ENCODE assay signal across 8 cellular contexts in the genomic region with DNA sequence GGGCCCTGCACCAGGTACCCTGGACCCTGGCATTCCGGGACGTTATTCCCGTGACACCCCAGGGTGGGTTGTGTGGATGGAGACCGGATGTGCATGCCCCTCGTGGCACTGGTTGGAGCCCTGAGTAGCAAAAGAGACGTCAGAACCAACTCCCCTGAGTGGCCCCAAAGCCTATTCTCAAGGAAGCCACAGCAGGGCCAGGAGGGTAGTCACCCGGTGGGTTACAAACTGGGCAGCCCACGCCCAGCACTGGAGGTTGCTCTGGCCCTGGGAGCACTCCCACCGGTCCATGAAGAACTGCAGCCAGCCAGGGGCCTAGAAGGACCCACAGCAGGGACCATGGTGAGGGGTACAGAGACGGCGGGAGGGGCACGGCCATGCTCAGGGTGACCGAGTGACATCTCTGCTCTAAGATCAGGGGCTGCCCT. TPM values are rescaled to one million over a fixed set of nuclear protein-coding genes. Genes with fewer than 3 reads are reported as not detected.
DNase-seq lines count a peak whose midpoint lies in the region; ATAC-seq and TF ChIP-seq lines count a peak whose summit lies in the region.

No MANE protein-coding gene starts in this region.

- H3K9ac ChIP-seq in MM.1S (ENCODE audit: low read length) = peak overlapping the region; percentile 80

- peak overlapping the region; percentile 29 to 91 (median 76) for H3K27ac Mint-ChIP-seq in nephron

- H3K27me3 ChIP-seq in MM.1S (replicated peaks; ENCODE audit: insufficient read depth, low read length) = no peaks in the 10 kb centered on the region

- TF ChIP-seq CTCF in MM.1S (IDR thresholded peaks at IDR 0.05; ENCODE audit: low read length) = no peak
- TF ChIP-seq CTCF in nephron (IDR thresholded peaks at IDR 0.05; ENCODE audit: unreplicated experiment in 3 of 3) = no peak

- peaks cover 37% of the 10 kb centered on the region for H3F3A ChIP-seq in MM.1S (ENCODE audit: insufficient read depth, low read length)

- peak; percentile 47 for DNase-seq in COLO668 (lab: John Stamatoyannopoulos, UW; ENCODE audit: unreplicated experiment)
- peak; percentile 39 for DNase-seq in MM.1S
- no peak for DNase-seq in caudate nucleus (lab: John Stamatoyannopoulos, UW)
- DNase-seq in amniotic stem cell (lab: John Stamatoyannopoulos, UW) = no peak
- no peak for DNase-seq in H4 (ENCODE audit: low spot score)
- DNase-seq in dermis blood vessel endothelial cell = no peak

- no peaks in the 10 kb centered on the region for H3K27me3 Mint-ChIP-seq in nephron (ENCODE audit: low read depth)

- H3K4me2 ChIP-seq in MM.1S (ENCODE audit: low read depth, low read length) = peak overlapping the region; percentile 99

- ATAC-seq in HG03175 (IDR thresholded peaks at IDR 0.05; ENCODE audit: unreplicated experiment) = no peak

- peak overlapping the region; percentile 75 for H3K4me3 ChIP-seq in MM.1S (ENCODE audit: low read length)

- no peaks in the 10 kb centered on the region for H3K9me3 Mint-ChIP-seq in nephron

- H3K79me2 ChIP-seq in MM.1S (ENCODE audit: low read length) = peaks cover 87% of the 10 kb centered on the region

- no peaks in the 10 kb centered on the region for H4K20me1 ChIP-seq in MM.1S (ENCODE audit: insufficient read depth, low read length)

- H3K27ac ChIP-seq in MM.1S (ENCODE audit: low read length) (peak overlapping the region; percentile 78), caudate nucleus (ENCODE audit: low read depth, low read length) (peak overlapping the region; percentile 77)

- peaks cover 33% of the 10 kb centered on the region for H3K4me1 ChIP-seq in MM.1S (ENCODE audit: low read length)

- H3K36me3 Mint-ChIP-seq in nephron (ENCODE audit: low read depth) = no peaks in the 10 kb centered on the region

- no peaks in the 10 kb centered on the region for H3K9me2 ChIP-seq in MM.1S (replicated peaks; ENCODE audit: insufficient read depth, low read length)

- H3K9me3 ChIP-seq in MM.1S (replicated peaks; ENCODE audit: insufficient read depth, low read length) = no peaks in the 10 kb centered on the region

- H3K4me3 Mint-ChIP-seq in nephron = peak overlapping the region; percentile 67 to 76 (median 72)

- peaks cover 26% of the 10 kb centered on the region for H3K4me1 Mint-ChIP-seq in nephron

- no peaks in the 10 kb centered on the region for H3K36me3 ChIP-seq in MM.1S (replicated peaks; ENCODE audit: insufficient read depth, low read length)

- H2AFZ ChIP-seq in MM.1S (ENCODE audit: low read length) = no peak overlapping the region

RNA-seq across cellular contexts. Expression of gene KLF16, which starts 7.5 kb away (rescaled TPM):
- total RNA-seq in H4 (2014; rRNA removed; shearing (Covaris generic)) = 1.8 and 4.6 TPM in 2 replicates
- 5.3 and 9.5 TPM in 2 replicates for total RNA-seq in dermis blood vessel endothelial cell

RNA-seq across cellular contexts. Expression of gene REXO1, which starts 7.6 kb away (rescaled TPM):
- total RNA-seq in H4 (2014; rRNA removed; shearing (Covaris generic)) = 2.3 and 4.2 TPM in 2 replicates
- total RNA-seq in dermis blood vessel endothelial cell = 8.7 and 14.0 TPM in 2 replicates

RNA-seq across cellular contexts. Expression of gene ABHD17A, which starts 29.5 kb away (rescaled TPM):
- total RNA-seq in H4 (2014; rRNA removed; shearing (Covaris generic)) = 20.2 and 40.6 TPM in 2 replicates
- total RNA-seq in dermis blood vessel endothelial cell = 111 and 142 TPM in 2 replicates

RNA-seq across cellular contexts. Expression of gene ATP8B3, which starts 43.8 kb away (rescaled TPM):
- total RNA-seq in H4 (2014; rRNA removed; shearing (Covaris generic)) = 3.6 and 7.8 TPM in 2 replicates
- total RNA-seq in dermis blood vessel endothelial cell = 0.85 and 1.2 TPM in 2 replicates

RNA-seq across cellular contexts. Expression of gene ADAT3, which starts 49.4 kb away (rescaled TPM):
- 0.93 and 1.0 TPM in 2 replicates for total RNA-seq in H4 (2014; rRNA removed; shearing (Covaris generic))
- total RNA-seq in dermis blood vessel endothelial cell = 5.8 and 6.2 TPM in 2 replicates

Comparison
In these comparisons a context has a peak if more than half of its experiments do, and no peak if none do; other contexts are left out.
1. DNase-seq: peak in COLO668 (single experiment) and MM.1S (single experiment); none in caudate nucleus (0 of 61), amniotic stem cell (single experiment), H4 (single experiment) and dermis blood vessel endothelial cell (single experiment).